Comparison of ENCODE assay signal across 17 cellular contexts in the genomic region with DNA sequence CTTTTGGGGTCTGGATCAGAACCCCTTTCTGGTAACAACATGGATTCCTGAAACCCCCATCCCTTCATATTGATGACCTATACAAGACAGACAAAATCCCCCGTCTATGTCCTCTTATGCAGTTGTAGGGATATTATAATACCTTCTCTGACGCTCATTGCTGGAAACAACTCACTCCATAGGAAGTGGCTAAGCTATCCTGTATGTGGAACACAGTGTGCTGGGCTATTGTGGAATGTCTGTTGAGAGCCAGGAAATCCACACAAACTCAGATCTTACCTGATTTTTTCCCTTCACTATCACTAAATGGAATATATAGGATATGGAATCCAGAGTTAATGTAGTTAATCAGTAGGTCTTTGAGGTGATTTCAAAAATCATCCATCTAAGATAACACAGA. TPM values are rescaled to one million over a fixed set of nuclear protein-coding genes. Genes with fewer than 3 reads are reported as not detected.
"Had no signal": no experiment of that assay in that cellular context is flagged by ENCODE, and none has a peak within 500 bp of the region (broad histone marks: within the 10 kb centered on the region; RNA-seq: fewer than 3 reads in every experiment).

No MANE protein-coding gene starts in this region.

- H3K9ac ChIP-seq: neural progenitor cell had no signal

- H3K4me2 ChIP-seq: neural progenitor cell had no signal

- DNase-seq: activated CD4-positive, alpha-beta memory T cell treated with anti-CD3 and anti-CD28 coated beads for 36 hours; activated gamma-delta T cell treated with Interleukin-2 at 50 U/mL for 16 hours; activated naive CD8-positive, alpha-beta T cell treated with anti-CD3 and anti-CD28 coated beads for 36 hours; activated T-cell treated with anti-CD3 and anti-CD28 coated beads, Interleukin-2, amount 50 U/mL, for 72 hours; aorta; colonic mucosa; effector CD8-positive, alpha-beta T cell; left colon; ovary; substantia nigra; T1000 had no signal

- H3K27ac ChIP-seq: cardiac muscle cell, colonic mucosa, neural progenitor cell, ovary had no signal

- H3K27me3 ChIP-seq: cardiac muscle cell, colonic mucosa, neural progenitor cell, ovary had no signal

- H2AFZ ChIP-seq: neural progenitor cell had no signal

- H3K36me3 ChIP-seq: cardiac muscle cell, colonic mucosa, neural progenitor cell, ovary had no signal

- ATAC-seq: activated T-cell treated with anti-CD3 and anti-CD28 coated beads, Interleukin-2, amount 50 U/mL, for 72 hours; left colon; stimulated activated memory B cell treated with anti-CD40 and anti-IgM and Interleukin-4, amounts not matched to agents 10 μg/mL and 1 μg/mL and 100 μg/mL, for 72 hours had no signal

- H3K4me1 ChIP-seq: colonic mucosa, neural progenitor cell had no signal

- H3K4me3 ChIP-seq: cardiac muscle cell, colonic mucosa, neural progenitor cell, ovary had no signal

- H3K9me3 ChIP-seq: colonic mucosa, ovary had no signal

RNA-seq across cellular contexts. Expression of gene TSPAN1, which starts 24.8 kb away (rescaled TPM):
- total RNA-seq: cardiac muscle cell had no signal
- polyA plus RNA-seq: cardiac muscle cell had no signal

RNA-seq across cellular contexts. Expression of gene P3R3URF, which starts 26.2 kb away (rescaled TPM):
- total RNA-seq: activated CD4-positive, alpha-beta memory T cell treated with anti-CD3 and anti-CD28 coated beads for 36 hours; activated naive CD8-positive, alpha-beta T cell treated with anti-CD3 and anti-CD28 coated beads for 36 hours; activated T-cell treated with anti-CD3 and anti-CD28 coated beads, Interleukin-2, amount 50 U/mL, for 72 hours; aorta; cardiac muscle cell; colonic mucosa; left colon; mesothelial cell of epicardium; myocyte; ovary; renal cortical epithelial cell had no signal
- polyA plus RNA-seq: aorta, cardiac muscle cell, ovary had no signal

RNA-seq across cellular contexts. Expression of gene LURAP1, which starts 53.0 kb away (rescaled TPM):
- total RNA-seq: activated naive CD8-positive, alpha-beta T cell treated with anti-CD3 and anti-CD28 coated beads for 36 hours had no signal
